In the genomic region with DNA sequence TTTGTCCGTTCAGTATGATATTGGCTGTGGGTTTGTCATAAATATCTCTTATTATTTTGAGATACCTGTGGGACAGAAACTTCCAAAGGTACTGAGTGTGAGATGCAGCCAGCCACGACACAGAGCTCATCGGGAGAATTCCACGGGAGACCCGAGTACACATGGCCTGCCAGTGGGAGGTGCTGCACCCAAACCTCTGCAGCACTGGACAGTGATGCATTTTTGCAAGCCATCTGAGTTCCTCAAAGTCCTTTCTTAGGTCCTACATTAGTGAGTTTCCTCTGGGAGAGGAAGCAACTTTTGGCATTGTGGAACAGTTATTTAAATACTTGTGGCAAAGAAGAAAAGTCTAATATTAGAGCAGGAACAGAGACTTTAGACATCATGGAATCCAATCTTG, we compare ENCODE assay signal across 1 cellular context.
TF ChIP-seq lines count a peak whose summit lies in the region.

No MANE protein-coding gene starts in this region.

TF ChIP-seq in IMR-90, 13 proteins besides CTCF, POLR2A, EP300 and RAD21:
- TF ChIP-seq RFX5 (IDR thresholded peaks at IDR 0.05; ENCODE audit: low read depth, low read length): no peak
- TF ChIP-seq SMC3 (IDR thresholded peaks at IDR 0.05; ENCODE audit: low read depth, low read length): no peak
- TF ChIP-seq MXI1 (IDR thresholded peaks at IDR 0.05; ENCODE audit: borderline replicate concordance, low read depth, low read length): no peak
- no peak for TF ChIP-seq BHLHE40 (IDR thresholded peaks at IDR 0.05; ENCODE audit: low read depth, low read length)
- TF ChIP-seq MAFK (IDR thresholded peaks at IDR 0.05; ENCODE audit: low read depth, low read length): no peak
- no peak for TF ChIP-seq FOS (IDR thresholded peaks at IDR 0.05; ENCODE audit: low read depth, low read length)
- TF ChIP-seq, protein P1, sequence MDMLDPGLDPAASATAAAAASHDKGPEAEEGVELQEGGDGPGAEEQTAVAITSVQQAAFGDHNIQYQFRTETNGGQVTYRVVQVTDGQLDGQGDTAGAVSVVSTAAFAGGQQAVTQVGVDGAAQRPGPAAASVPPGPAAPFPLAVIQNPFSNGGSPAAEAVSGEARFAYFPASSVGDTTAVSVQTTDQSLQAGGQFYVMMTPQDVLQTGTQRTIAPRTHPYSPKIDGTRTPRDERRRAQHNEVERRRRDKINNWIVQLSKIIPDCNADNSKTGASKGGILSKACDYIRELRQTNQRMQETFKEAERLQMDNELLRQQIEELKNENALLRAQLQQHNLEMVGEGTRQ (IDR thresholded peaks at IDR 0.05; ENCODE audit: low read depth, low read length): no peak
- TF ChIP-seq CEBPB (IDR thresholded peaks at IDR 0.05; ENCODE audit: low read depth, low read length): no peak
- no peak for TF ChIP-seq ELK1 (IDR thresholded peaks at IDR 0.05; ENCODE audit: borderline replicate concordance, low read depth, low read length)
- TF ChIP-seq CHD1 (IDR thresholded peaks at IDR 0.05; ENCODE audit: low read depth, low read length): no peak
- no peak for TF ChIP-seq MAZ (IDR thresholded peaks at IDR 0.05; ENCODE audit: borderline replicate concordance, low read depth, low read length)
- TF ChIP-seq NFE2L2 (IDR thresholded peaks at IDR 0.05; ENCODE audit: low read depth, low read length): no peak
- TF ChIP-seq RCOR1 (IDR thresholded peaks at IDR 0.05; ENCODE audit: insufficient replicate concordance, low read length): no peak
TF ChIP-seq in IMR-90: peak in this region for 0.
